In the genomic region with DNA sequence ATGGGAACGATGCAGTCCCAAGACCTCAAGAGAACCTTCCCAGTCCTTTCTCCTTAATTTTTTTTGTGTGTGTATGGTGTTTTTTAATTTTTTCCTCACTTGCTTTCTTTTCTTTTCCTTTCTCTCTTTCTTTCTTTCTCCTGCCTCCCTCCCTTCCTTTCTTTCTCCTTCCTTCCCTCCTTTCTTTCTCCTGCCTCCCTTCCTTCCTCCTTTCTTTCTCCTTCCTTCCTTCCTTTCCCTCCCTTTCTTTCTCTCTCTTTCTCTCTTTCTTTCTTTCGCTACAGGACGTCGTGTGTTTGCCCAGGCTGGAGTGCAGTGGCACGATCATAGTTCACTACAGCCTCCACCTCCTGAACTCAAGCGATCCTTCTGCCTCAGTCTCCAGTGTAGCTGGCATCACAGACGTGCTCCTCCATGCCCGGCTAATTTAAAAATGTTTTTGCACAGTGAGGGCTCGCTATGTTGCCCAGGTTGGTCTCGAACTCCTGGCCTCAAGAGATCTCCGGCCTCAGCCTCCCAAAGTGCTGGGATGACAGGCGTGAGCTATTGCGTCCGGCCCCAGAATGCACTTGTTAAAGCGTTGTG, we compare ENCODE assay signal across 8 cellular contexts. TPM values are rescaled to one million over a fixed set of nuclear protein-coding genes. Genes with fewer than 3 reads are reported as not detected.
A peak's percentile ranks its signal among the peaks of the same experiment; 100 is the strongest.
DNase-seq lines count a peak whose midpoint lies in the region; ATAC-seq and TF ChIP-seq lines count a peak whose summit lies in the region.

No MANE protein-coding gene starts in this region.

- H3K4me1 ChIP-seq in lung (ENCODE audit: control insufficient read depth in 2 of 2, insufficient read depth in 2 of 2, low read length in 2 of 2) (peaks cover 4 to 6% of the 10 kb centered on the region in 2 donors), thyroid gland (peaks cover 8 to 20% of the 10 kb centered on the region in 2 donors)

- 76 to 82% methylated on average over 15 of the region's 15 CpGs for WGBS in lung, 2 donors
- 75% methylated on average over 15 of the region's 15 CpGs for WGBS in thyroid gland, 2 donors

- peaks cover 0 to 4% of the 10 kb centered on the region in 2 donors for H3K36me3 Mint-ChIP-seq in activated T-cell treated with anti-CD3 and anti-CD28 coated beads, Interleukin-2, amount 50 U/mL, for 72 hours (ENCODE audit: insufficient read depth in 2 of 2)

- DNase-seq in activated T-cell treated with anti-CD3 and anti-CD28 coated beads, Interleukin-2, amount 50 U/mL, for 72 hours: no peak
- DNase-seq in activated T-cell treated with anti-CD3 and anti-CD28 coated beads, Interleukin-2, amount 50 U/mL, for 48 hours: no peak
- no peak for DNase-seq in astrocyte of the spinal cord (ENCODE audit: low read depth, low spot score)
- no peak for DNase-seq in lung (ENCODE audit: low spot score)
- no peak for DNase-seq in thyroid gland
- no peak for DNase-seq in SHP77 treated with DMSO at 0.1 percent for 48 hours (lab: John Stamatoyannopoulos, UW)
- DNase-seq in amygdala (lab: John Stamatoyannopoulos, UW): no peak
- DNase-seq in EL: no peak

- TF ChIP-seq CTCF in astrocyte of the spinal cord (IDR thresholded peaks at IDR 0.05; ENCODE audit: low read depth, low read length): no peak
- no peak for TF ChIP-seq CTCF in lung (IDR thresholded peaks at IDR 0.05; ENCODE audit: control extremely low read depth, extremely low read depth)
- TF ChIP-seq CTCF in thyroid gland (IDR thresholded peaks at IDR 0.05): no peak

- no peak for ATAC-seq in activated T-cell treated with anti-CD3 and anti-CD28 coated beads, Interleukin-2, amount 50 U/mL, for 72 hours (replicated peaks in 1 of 2)
- no peak for ATAC-seq in lung (ENCODE audit: insufficient read depth, low FRiP score)

- H3K27me3 Mint-ChIP-seq in activated T-cell treated with anti-CD3 and anti-CD28 coated beads, Interleukin-2, amount 50 U/mL, for 72 hours (ENCODE audit: low read depth): no peaks in the 10 kb centered on the region

- peak overlapping the region; percentile 65 to 73 for H3K4me3 Mint-ChIP-seq in activated T-cell treated with anti-CD3 and anti-CD28 coated beads, Interleukin-2, amount 50 U/mL, for 72 hours

- intact Hi-C loops in thyroid gland (cut with DNase I): no loop called here

- no peaks in the 10 kb centered on the region for H3K9me3 Mint-ChIP-seq in activated T-cell treated with anti-CD3 and anti-CD28 coated beads, Interleukin-2, amount 50 U/mL, for 72 hours

- H3K4me3 ChIP-seq in astrocyte of the spinal cord (ENCODE audit: low read depth, low read length) (peak overlapping the region; percentile 49), lung (peak overlapping the region; percentile 58), thyroid gland (replicated peaks in 1 of 3) (peak overlapping the region in 1 of 3 donors; percentile 8)

- in situ Hi-C loops in astrocyte of the spinal cord (cut with HindIII; ENCODE audit: low sequenced_read_pairs): no loop called here

- H3K4me1 Mint-ChIP-seq in activated T-cell treated with anti-CD3 and anti-CD28 coated beads, Interleukin-2, amount 50 U/mL, for 72 hours (ENCODE audit: low read depth): peaks cover 16% of the 10 kb centered on the region

- H3K27ac ChIP-seq in lung (ENCODE audit: low read depth in 1 of 2, low read length in 1 of 2) (peak overlapping the region; percentile 72 to 97), thyroid gland (peak overlapping the region; percentile 75 to 95 (median 83))

- TF ChIP-seq POLR2A in thyroid gland (IDR thresholded peaks at IDR 0.05): no peak

- peaks cover 0 to 1% of the 10 kb centered on the region in 2 donors for H3K36me3 ChIP-seq in lung (ENCODE audit: control insufficient read depth in 2 of 2, insufficient read depth in 2 of 2, low read length in 2 of 2)
- no peaks in the 10 kb centered on the region for H3K36me3 ChIP-seq in thyroid gland

- H3K9me3 ChIP-seq in lung (ENCODE audit: control insufficient read depth in 2 of 2, insufficient read depth in 1 of 2, low read length in 1 of 2) (no peaks in the 10 kb centered on the region), thyroid gland (no peaks in the 10 kb centered on the region)

- H3K27me3 ChIP-seq in lung (ENCODE audit: control insufficient read depth, insufficient read depth) (no peaks in the 10 kb centered on the region), thyroid gland (no peaks in the 10 kb centered on the region)

- H3K27ac Mint-ChIP-seq in activated T-cell treated with anti-CD3 and anti-CD28 coated beads, Interleukin-2, amount 50 U/mL, for 72 hours: peak overlapping the region; percentile 87

RNA-seq across cellular contexts. Expression of a gene that starts 0.7 kb away (rescaled TPM):
- 10 to 100 TPM; 55.5 to 57.0 TPM for total RNA-seq in activated T-cell treated with anti-CD3 and anti-CD28 coated beads, Interleukin-2, amount 50 U/mL, for 72 hours
- total RNA-seq in lung: 10 to 100 TPM; 60.1 to 65.2 TPM
- 10 to 100 TPM; 37.2 to 42.1 TPM for polyA plus RNA-seq in lung
- total RNA-seq in thyroid gland: 100 to 1,000 TPM; 142 to 203 (median 175) TPM

RNA-seq across cellular contexts. Expression of a gene that starts 12.0 kb away (rescaled TPM):
- total RNA-seq in activated T-cell treated with anti-CD3 and anti-CD28 coated beads, Interleukin-2, amount 50 U/mL, for 72 hours: 10 to 100 TPM; 15.3 to 17.1 TPM
- 10 to 100 TPM in 1 of 2 donors, 1 to 10 TPM in 1; 6.4 to 12.7 TPM for total RNA-seq in lung
- 10 to 100 TPM; 12.4 to 14.8 TPM for polyA plus RNA-seq in lung
- 10 to 100 TPM in 2 of 4 donors, 1 to 10 TPM in 2; 8.7 to 11.2 (median 9.7) TPM for total RNA-seq in thyroid gland
